Comparison of ENCODE assay signal across 1 cellular context in genomic region chr13:79491715-79492114, GRCh38.
A peak's percentile ranks its signal among the peaks of the same experiment; 100 is the strongest.
TF ChIP-seq lines count a peak whose summit lies in the region.

No MANE protein-coding gene starts in this region.

TF ChIP-seq in SK-N-SH, 30 proteins besides CTCF, POLR2A, EP300 and RAD21:
- TF ChIP-seq FOXJ3 (CRISPR knock-in tag; IDR thresholded peaks at IDR 0.05) (no peak), PBX3 (IDR thresholded peaks at IDR 0.05) (0 out of 2 replicates have a peak, but pooled peaks have one; percentile 11), FOSL2 (IDR thresholded peaks at IDR 0.05; ENCODE audit: borderline replicate concordance, low read depth) (0 out of 2 replicates have a peak, but pooled peaks have one; percentile 17), TCF12 (IDR thresholded peaks at IDR 0.05) (peak; percentile 14; the same call in 1 of the 2 replicates)
TF ChIP-seq in SK-N-SH: peak in this region for 3.
